1 cellular context compared by ENCODE assay signal in the genomic region with DNA sequence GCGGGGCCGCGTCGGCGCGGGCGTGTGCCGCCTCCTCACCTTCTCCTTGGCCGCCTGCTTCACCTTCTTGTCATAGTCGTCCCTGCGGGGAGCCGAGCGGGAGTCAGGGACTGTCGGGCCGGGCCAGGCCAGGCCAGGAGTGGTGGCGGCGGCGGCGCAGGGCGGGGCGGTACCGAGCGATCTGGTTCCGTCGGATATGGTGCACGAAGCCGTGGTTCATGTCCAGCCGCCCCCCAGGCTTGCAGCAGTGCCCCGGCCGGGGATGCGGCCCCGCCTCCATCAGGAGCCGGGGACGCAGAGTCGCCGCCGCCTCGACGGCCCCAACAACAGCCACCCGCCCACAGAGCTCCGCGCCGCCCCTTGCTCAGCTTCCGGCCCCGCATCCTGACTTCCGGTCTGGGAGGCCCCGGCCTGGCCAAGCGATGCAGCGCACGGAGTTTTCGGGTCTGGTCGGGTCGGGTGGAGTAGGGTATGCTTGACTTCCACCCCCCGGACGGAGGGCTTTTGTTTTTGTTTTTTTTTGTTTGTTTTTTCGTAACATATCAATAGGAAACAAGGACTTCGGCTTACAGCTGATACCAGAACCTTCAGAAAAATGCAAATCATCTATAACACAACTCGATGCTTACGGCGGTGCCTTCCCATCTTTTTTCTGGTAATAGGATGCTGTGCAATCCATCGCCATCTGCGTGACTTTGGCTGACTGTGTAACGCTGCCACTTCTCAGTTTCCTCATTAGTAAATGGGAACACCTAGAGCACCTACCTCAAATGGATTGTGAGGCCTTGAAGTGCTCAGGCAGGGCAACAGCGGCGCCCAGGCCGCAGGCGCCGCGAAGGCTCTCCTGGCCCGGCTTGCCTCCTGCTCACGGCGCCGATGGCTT.
TF ChIP-seq lines count a peak whose summit lies in the region.

A gene with protein sequence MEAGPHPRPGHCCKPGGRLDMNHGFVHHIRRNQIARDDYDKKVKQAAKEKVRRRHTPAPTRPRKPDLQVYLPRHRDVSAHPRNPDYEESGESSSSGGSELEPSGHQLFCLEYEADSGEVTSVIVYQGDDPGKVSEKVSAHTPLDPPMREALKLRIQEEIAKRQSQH (minus strand): TSS at position 362 of the 883 bp plus-strand sequence. CDS start 82 bp downstream, at position 280.

TF ChIP-seq in WTC11, 78 proteins besides CTCF, POLR2A, EP300 and RAD21 (continued from another document):
- TF ChIP-seq, protein P1, sequence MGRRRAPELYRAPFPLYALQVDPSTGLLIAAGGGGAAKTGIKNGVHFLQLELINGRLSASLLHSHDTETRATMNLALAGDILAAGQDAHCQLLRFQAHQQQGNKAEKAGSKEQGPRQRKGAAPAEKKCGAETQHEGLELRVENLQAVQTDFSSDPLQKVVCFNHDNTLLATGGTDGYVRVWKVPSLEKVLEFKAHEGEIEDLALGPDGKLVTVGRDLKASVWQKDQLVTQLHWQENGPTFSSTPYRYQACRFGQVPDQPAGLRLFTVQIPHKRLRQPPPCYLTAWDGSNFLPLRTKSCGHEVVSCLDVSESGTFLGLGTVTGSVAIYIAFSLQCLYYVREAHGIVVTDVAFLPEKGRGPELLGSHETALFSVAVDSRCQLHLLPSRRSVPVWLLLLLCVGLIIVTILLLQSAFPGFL (CRISPR knock-in tag; IDR thresholded peaks at IDR 0.05; ENCODE audit: borderline replicate concordance), result 0 out of 2 replicates have a peak, but pooled peaks have one; percentile 44
- TF ChIP-seq SMAD4 (CRISPR knock-in tag; IDR thresholded peaks at IDR 0.05) (peak; percentile 62; the same call in 1 of the 2 replicates), MYBL2 (CRISPR knock-in tag; IDR thresholded peaks at IDR 0.05) (peak; percentile 79), EMX1 (CRISPR knock-in tag; IDR thresholded peaks at IDR 0.05) (no peak), ZNF219 (CRISPR knock-in tag; IDR thresholded peaks at IDR 0.05; ENCODE audit: borderline replicate concordance) (peak; percentile 85; the same call in 1 of the 2 replicates), NR3C1 (CRISPR knock-in tag; conservative IDR thresholded peaks at IDR 0.05; ENCODE audit: low read depth) (0 out of 2 replicates have a peak, but pooled peaks have one; percentile 67), SMAD3 (CRISPR knock-in tag; IDR thresholded peaks at IDR 0.05; ENCODE audit: borderline replicate concordance) (peak; percentile 8; the same call in 1 of the 2 replicates), FOXP1 (CRISPR knock-in tag; IDR thresholded peaks at IDR 0.05; ENCODE audit: borderline replicate concordance) (peak; percentile 86), CREB1 (CRISPR knock-in tag; IDR thresholded peaks at IDR 0.05) (no peak), NFE2L1 (CRISPR knock-in tag; IDR thresholded peaks at IDR 0.05) (no peak), GRHL2 (CRISPR knock-in tag; IDR thresholded peaks at IDR 0.05; ENCODE audit: insufficient replicate concordance, severe bottlenecking) (no peak), TP53 (CRISPR knock-in tag; IDR thresholded peaks at IDR 0.05) (0 out of 2 replicates have a peak, but pooled peaks have one; percentile 36)
- TF ChIP-seq, protein P2, sequence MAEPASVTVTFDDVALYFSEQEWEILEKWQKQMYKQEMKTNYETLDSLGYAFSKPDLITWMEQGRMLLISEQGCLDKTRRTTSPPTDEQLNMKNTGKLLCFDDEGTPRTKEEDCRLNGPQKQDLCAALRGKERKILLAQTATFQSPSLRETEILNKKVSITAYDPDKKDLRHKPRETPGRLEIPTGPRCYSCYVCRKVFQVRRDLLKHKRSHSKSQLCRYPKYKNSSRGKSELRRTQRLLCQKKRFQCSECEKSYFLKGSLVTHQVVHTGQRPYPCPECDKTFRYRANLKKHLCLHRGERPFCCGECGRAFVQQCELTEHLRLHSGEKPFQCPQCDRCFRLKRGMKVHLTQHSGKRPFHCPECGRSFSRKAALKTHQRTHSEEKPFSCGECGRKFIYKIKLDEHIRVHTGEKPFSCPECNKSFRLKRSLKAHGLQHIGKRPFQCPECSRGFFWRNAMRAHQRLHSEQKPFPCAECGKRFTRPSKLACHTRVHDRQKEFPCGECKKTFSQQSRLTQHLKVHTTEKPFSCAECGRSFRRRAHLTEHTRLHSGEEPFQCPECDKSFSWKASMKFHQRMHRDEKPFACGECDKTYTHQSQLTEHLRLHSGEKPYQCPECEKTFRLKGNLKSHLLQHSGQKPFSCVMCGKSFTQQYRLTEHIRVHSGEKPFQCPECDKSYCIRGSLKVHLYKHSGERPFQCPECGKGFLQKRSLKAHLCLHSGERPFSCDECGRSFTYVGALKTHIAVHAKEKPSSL (CRISPR knock-in tag; conservative IDR thresholded peaks at IDR 0.05), result no peak
- TF ChIP-seq, protein P3, sequence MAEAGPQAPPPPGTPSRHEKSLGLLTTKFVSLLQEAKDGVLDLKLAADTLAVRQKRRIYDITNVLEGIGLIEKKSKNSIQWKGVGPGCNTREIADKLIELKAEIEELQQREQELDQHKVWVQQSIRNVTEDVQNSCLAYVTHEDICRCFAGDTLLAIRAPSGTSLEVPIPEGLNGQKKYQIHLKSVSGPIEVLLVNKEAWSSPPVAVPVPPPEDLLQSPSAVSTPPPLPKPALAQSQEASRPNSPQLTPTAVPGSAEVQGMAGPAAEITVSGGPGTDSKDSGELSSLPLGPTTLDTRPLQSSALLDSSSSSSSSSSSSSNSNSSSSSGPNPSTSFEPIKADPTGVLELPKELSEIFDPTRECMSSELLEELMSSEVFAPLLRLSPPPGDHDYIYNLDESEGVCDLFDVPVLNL (CRISPR knock-in tag; IDR thresholded peaks at IDR 0.05; ENCODE audit: borderline replicate concordance, low read depth), result no peak
